In genomic region chr6:26123675-26124549, GRCh38 we compare ENCODE assay signal across 8 cellular contexts. TPM values are rescaled to one million over a fixed set of nuclear protein-coding genes. Genes with fewer than 3 reads are reported as not detected.
A peak's percentile ranks its signal among the peaks of the same experiment; 100 is the strongest.
DNase-seq lines count a peak whose midpoint lies in the region; ATAC-seq and TF ChIP-seq lines count a peak whose summit lies in the region.

No MANE protein-coding gene starts in this region.

- peak; percentile 89 for ATAC-seq in lung (ENCODE audit: insufficient read depth, low FRiP score)

- H3K27me3 ChIP-seq in lung (ENCODE audit: control insufficient read depth, insufficient read depth): no peaks in the 10 kb centered on the region

- peaks cover 0 to 3% of the 10 kb centered on the region in 2 donors for H3K36me3 ChIP-seq in lung (ENCODE audit: control insufficient read depth in 2 of 2, insufficient read depth in 2 of 2, low read length in 2 of 2)

- H3K9me3 ChIP-seq in lung (ENCODE audit: control insufficient read depth in 2 of 2, insufficient read depth in 1 of 2, low read length in 1 of 2): no peaks in the 10 kb centered on the region

- H3K4me3 ChIP-seq in lung: peak overlapping the region; percentile 87

- no peak for TF ChIP-seq CTCF in GM20000 (IDR thresholded peaks at IDR 0.05; ENCODE audit: extremely low read depth, missing control alignments)
- no peak for TF ChIP-seq CTCF in lung (IDR thresholded peaks at IDR 0.05; ENCODE audit: control extremely low read depth, extremely low read depth)

- 0% methylated on average over 54 of the region's 54 CpGs for WGBS in lung, 2 donors

- peak overlapping the region; percentile 95 to 100 for H3K27ac ChIP-seq in lung (ENCODE audit: low read depth in 1 of 2, low read length in 1 of 2)

- DNase-seq in COLO668 (lab: John Stamatoyannopoulos, UW; ENCODE audit: unreplicated experiment): peak; percentile 74
- DNase-seq in GM20000 (ENCODE audit: low spot score): peak; percentile 86
- peak; percentile 97 for DNase-seq in HS-5 (ENCODE audit: low read depth)
- peak; percentile 48 for DNase-seq in NK-92 (lab: John Stamatoyannopoulos, UW; ENCODE audit: unreplicated experiment)
- DNase-seq in activated CD8-positive, alpha-beta memory T cell treated with anti-CD3 and anti-CD28 coated beads for 4 hours (ENCODE audit: low read depth in 2 of 2): peak; percentile 48 to 61
- peak; percentile 69 for DNase-seq in effector CD8-positive, alpha-beta T cell (lab: John Stamatoyannopoulos, UW)
- peak; percentile 81 for DNase-seq in lung (ENCODE audit: low spot score)
- peak; percentile 44 to 64 (median 46) for DNase-seq in stimulated activated CD4-positive, alpha-beta T cell treated with anti-CD3 and anti-CD28 coated beads, TNF-alpha, amount 100 ng/mL, for 4 hours (ENCODE audit: low read depth in 3 of 3)

- peaks cover 0 to 10% of the 10 kb centered on the region in 2 donors for H3K4me1 ChIP-seq in lung (ENCODE audit: control insufficient read depth in 2 of 2, insufficient read depth in 2 of 2, low read length in 2 of 2)

RNA-seq across cellular contexts. Expression of gene HFE, which starts 36.7 kb away (rescaled TPM):
- 10 to 100 TPM in 1 of 2 donors, 1 to 10 TPM in 1; 8.3 to 10.7 TPM for total RNA-seq in lung
- 1 to 10 TPM; 3.1 to 5.7 TPM for polyA plus RNA-seq in lung

Comparison
In these comparisons a context has a peak if more than half of its experiments do, and no peak if none do; other contexts are left out.
1. Peak in every context shown above with its lines: DNase-seq, ATAC-seq, H3K4me3 ChIP-seq and H3K27ac ChIP-seq.
2. DNase-seq: peak in every context shown above with its lines; median percentile 97 in HS-5; 86 in GM20000; 81 in lung; 74 in COLO668; 69 in effector CD8-positive, alpha-beta T cell; 54 in activated CD8-positive, alpha-beta memory T cell treated with anti-CD3 and anti-CD28 coated beads for 4 hours; 48 in NK-92; 46 in stimulated activated CD4-positive, alpha-beta T cell treated with anti-CD3 and anti-CD28 coated beads, TNF-alpha, amount 100 ng/mL, for 4 hours.